In genomic region chr17:16418684-16419066, GRCh38 we compare ENCODE assay signal across 11 cellular contexts. TPM values are rescaled to one million over a fixed set of nuclear protein-coding genes. Genes with fewer than 3 reads are reported as not detected.
DNase-seq lines count a peak whose midpoint lies in the region; ATAC-seq, FAIRE-seq and TF ChIP-seq lines count a peak whose summit lies in the region.
"Had no signal": no experiment of that assay in that cellular context is flagged by ENCODE, and none has a peak within 500 bp of the region (broad histone marks: within the 10 kb centered on the region; RNA-seq: fewer than 3 reads in every experiment).

No MANE protein-coding gene starts in this region.

- no peak overlapping the region for H2AFZ ChIP-seq in OCI-LY7 (ENCODE audit: low read length)

- POLR2A ChIA-PET in OCI-LY7 (lab: Charles Lee): no interaction called here

- H3K9me3 ChIP-seq in OCI-LY7 (ENCODE audit: low read length): no peaks in the 10 kb centered on the region
- no peaks in the 10 kb centered on the region for H3K9me3 ChIP-seq in colonic mucosa
- H3K9me3 ChIP-seq in gastrocnemius medialis: no peaks in the 10 kb centered on the region
- H3K9me3 ChIP-seq in BE2C: no peaks in the 10 kb centered on the region

- no peak for ATAC-seq in gastrocnemius medialis
- no peak for ATAC-seq in GM21786 (IDR thresholded peaks at IDR 0.05; ENCODE audit: unreplicated experiment)
- ATAC-seq in GM18505 (IDR thresholded peaks at IDR 0.05; ENCODE audit: unreplicated experiment): no peak

- no peak for FAIRE-seq in frontal cortex (lab: Jason Lieb, UNC)

- CTCF ChIA-PET in OCI-LY7 (lab: Charles Lee; ENCODE audit: unreplicated experiment): no interaction called here

- no peaks in the 10 kb centered on the region for H3K79me2 ChIP-seq in OCI-LY7 (ENCODE audit: insufficient read depth, low read depth, low read length)

- H3K4me1 ChIP-seq in OCI-LY7 (ENCODE audit: insufficient read depth, low read length, poor library complexity, severe bottlenecking): peaks cover 34% of the 10 kb centered on the region
- peaks cover 5% of the 10 kb centered on the region for H3K4me1 ChIP-seq in colonic mucosa
- peaks cover 6 to 10% of the 10 kb centered on the region in 2 donors for H3K4me1 ChIP-seq in gastrocnemius medialis
- H3K4me1 ChIP-seq in BE2C: peaks cover 29% of the 10 kb centered on the region

- H3K27ac ChIP-seq in OCI-LY7 (ENCODE audit: low read depth, low read length, poor library complexity, severe bottlenecking) (no peak overlapping the region), colonic mucosa (peak overlapping the region; percentile 56), gastrocnemius medialis (peak overlapping the region; percentile 21 to 86 (median 60))

- no TSS peak for BruUV-seq in OCI-LY7 (replicated peaks; lab: Mats Ljungman, UMichigan)

- no peaks in the 10 kb centered on the region for H3K9me2 ChIP-seq in OCI-LY7 (ENCODE audit: insufficient read depth, low read length)

- TF ChIP-seq POLR2A in gastrocnemius medialis (IDR thresholded peaks at IDR 0.05): no peak
- no peak for TF ChIP-seq POLR2A in GM18505 (IDR thresholded peaks at IDR 0.05; ENCODE audit: borderline replicate concordance, extremely low read depth, insufficient read depth, insufficient read length)

- in situ Hi-C loops in gastrocnemius medialis (cut with MboI; ENCODE audit: low sequenced_read_pairs in 4 of 4): no loop called here

- H3K27me3 ChIP-seq in GM06990 (replicated peaks; ENCODE audit: control insufficient read depth, insufficient read depth, low read length): no peaks in the 10 kb centered on the region
- no peaks in the 10 kb centered on the region for H3K27me3 ChIP-seq in colonic mucosa
- H3K27me3 ChIP-seq in gastrocnemius medialis: no peaks in the 10 kb centered on the region
- no peaks in the 10 kb centered on the region for H3K27me3 ChIP-seq in BE2C

- TF ChIP-seq CTCF in GM06990 (IDR thresholded peaks at IDR 0.05; ENCODE audit: insufficient read depth, low read length, poor library complexity, severe bottlenecking) (no peak), OCI-LY7 (conservative IDR thresholded peaks at IDR 0.05; ENCODE audit: low read length) (no peak), colonic mucosa (IDR thresholded peaks at IDR 0.05) (no peak), gastrocnemius medialis (IDR thresholded peaks at IDR 0.05 in 4 of 5, conservative IDR thresholded peaks at IDR 0.05 in 1 of 5) (no peak), BE2C (IDR thresholded peaks at IDR 0.05; ENCODE audit: low read depth, low read length) (no peak)

- H3K9ac ChIP-seq in colonic mucosa (ENCODE audit: low read depth in 2 of 2, low read length in 2 of 2): peak overlapping the region in 1 of 2 donors; percentile 12

- peak overlapping the region; percentile 5; the same call in 1 of the 2 replicates for H3K4me2 ChIP-seq in OCI-LY7 (ENCODE audit: low read length)

- H3K36me3 ChIP-seq in GM06990 (ENCODE audit: control insufficient read depth, insufficient read depth, low read length): peaks cover 36% of the 10 kb centered on the region
- peaks cover 7% of the 10 kb centered on the region; the same call in 1 of the 2 replicates for H3K36me3 ChIP-seq in OCI-LY7 (ENCODE audit: insufficient read depth, low read length)
- no peaks in the 10 kb centered on the region for H3K36me3 ChIP-seq in colonic mucosa
- H3K36me3 ChIP-seq in gastrocnemius medialis: no peaks in the 10 kb centered on the region
- no peaks in the 10 kb centered on the region for H3K36me3 ChIP-seq in BE2C

- intact Hi-C loops in OCI-LY7 (cut with micrococcal nuclease; ENCODE audit: unreplicated experiment) (no loop called here), colonic mucosa (cut with DNase I) (loop anchor here (10.0 kb wide), 1 partner anchor 54 kb away; no protein-coding TSS in a partner anchor), gastrocnemius medialis (cut with DNase I; ENCODE audit: low total_unique reads) (no loop called here)

- H3K4me3 ChIP-seq in GM06990 (replicated peaks; ENCODE audit: low read depth, low read length) (peak overlapping the region; percentile 47), OCI-LY7 (ENCODE audit: low read depth, low read length, poor library complexity, severe bottlenecking) (no peak overlapping the region), colonic mucosa (no peak overlapping the region), gastrocnemius medialis (no peak overlapping the region), BE2C (ENCODE audit: low read depth, low read length) (no peak overlapping the region)

- DNase-seq in GM06990 (ENCODE audit: extremely low read depth, insufficient read length) (no peak), OCI-LY7 (ENCODE audit: low spot score) (no peak), colonic mucosa (no peak), gastrocnemius medialis (no peak), frontal cortex (ENCODE audit: low spot score in 2 of 2) (no peak), BE2C (no peak)
- DNase-seq: GOT3; nephron progenitor cell; NK-92 treated with Interleukin-12 subunit alpha and Interleukin-12 subunit beta, amount 100 ng/mL, for 24 hours had no signal

- no peaks in the 10 kb centered on the region for H4K20me1 ChIP-seq in OCI-LY7 (ENCODE audit: insufficient read depth, low read length)

RNA-seq across cellular contexts. Expression of gene TRPV2, which starts 3.3 kb away (rescaled TPM):
- total RNA-seq in OCI-LY7 (2014; rRNA removed; shearing (Covaris generic)): 10.5 and 15.4 TPM in 2 replicates
- total RNA-seq in OCI-LY7 (2022) (4.9 and 5.3 TPM in 2 replicates), colonic mucosa (1 to 10 TPM; 5.4 to 7.4 TPM), gastrocnemius medialis (1 to 10 TPM; 2.9 to 4.4 (median 3.4) TPM), frontal cortex (2.4 TPM)
- 3.6 TPM for polyA plus RNA-seq in BE2C (2012; ENCODE audit: insufficient read depth, insufficient read length, low read depth)

RNA-seq across cellular contexts. Expression of gene UBB, which starts 37.8 kb away (rescaled TPM):
- total RNA-seq in OCI-LY7 (2014; rRNA removed; shearing (Covaris generic)): 2,854 and 2,972 TPM in 2 replicates
- 1,291 and 1,479 TPM in 2 replicates for total RNA-seq in OCI-LY7 (2022)
- 1,000 to 10,000 TPM; 1,436 to 2,044 TPM for total RNA-seq in colonic mucosa
- total RNA-seq in gastrocnemius medialis: 1,000 to 10,000 TPM; 1,099 to 1,543 (median 1,420) TPM
- total RNA-seq in frontal cortex: 1,503 TPM
- 1,644 TPM for polyA plus RNA-seq in BE2C (2012; ENCODE audit: insufficient read depth, insufficient read length, low read depth)
